1 cellular context compared by ENCODE assay signal in the genomic region with DNA sequence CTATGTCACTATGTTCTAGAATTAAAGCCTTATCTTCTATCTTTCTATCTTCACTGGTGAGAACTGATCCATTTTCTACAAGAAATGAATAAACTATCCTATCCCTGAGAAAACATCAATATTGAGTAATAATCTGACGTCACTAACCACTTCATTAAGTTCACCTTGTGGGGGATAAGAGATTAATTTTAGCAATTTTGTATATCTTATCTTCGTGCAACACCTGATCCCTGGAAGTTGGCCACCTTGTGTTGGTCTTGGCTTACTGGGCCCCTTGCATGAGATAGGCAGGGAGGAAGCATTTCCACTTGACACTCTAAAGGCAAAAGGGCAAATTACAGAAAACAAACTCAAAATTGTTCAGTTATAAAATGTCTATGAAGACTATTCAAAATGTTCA.
TF ChIP-seq lines count a peak whose summit lies in the region.

No MANE protein-coding gene starts in this region.

TF ChIP-seq in WTC11, 78 proteins besides CTCF, POLR2A, EP300 and RAD21:
- TF ChIP-seq, protein P1, sequence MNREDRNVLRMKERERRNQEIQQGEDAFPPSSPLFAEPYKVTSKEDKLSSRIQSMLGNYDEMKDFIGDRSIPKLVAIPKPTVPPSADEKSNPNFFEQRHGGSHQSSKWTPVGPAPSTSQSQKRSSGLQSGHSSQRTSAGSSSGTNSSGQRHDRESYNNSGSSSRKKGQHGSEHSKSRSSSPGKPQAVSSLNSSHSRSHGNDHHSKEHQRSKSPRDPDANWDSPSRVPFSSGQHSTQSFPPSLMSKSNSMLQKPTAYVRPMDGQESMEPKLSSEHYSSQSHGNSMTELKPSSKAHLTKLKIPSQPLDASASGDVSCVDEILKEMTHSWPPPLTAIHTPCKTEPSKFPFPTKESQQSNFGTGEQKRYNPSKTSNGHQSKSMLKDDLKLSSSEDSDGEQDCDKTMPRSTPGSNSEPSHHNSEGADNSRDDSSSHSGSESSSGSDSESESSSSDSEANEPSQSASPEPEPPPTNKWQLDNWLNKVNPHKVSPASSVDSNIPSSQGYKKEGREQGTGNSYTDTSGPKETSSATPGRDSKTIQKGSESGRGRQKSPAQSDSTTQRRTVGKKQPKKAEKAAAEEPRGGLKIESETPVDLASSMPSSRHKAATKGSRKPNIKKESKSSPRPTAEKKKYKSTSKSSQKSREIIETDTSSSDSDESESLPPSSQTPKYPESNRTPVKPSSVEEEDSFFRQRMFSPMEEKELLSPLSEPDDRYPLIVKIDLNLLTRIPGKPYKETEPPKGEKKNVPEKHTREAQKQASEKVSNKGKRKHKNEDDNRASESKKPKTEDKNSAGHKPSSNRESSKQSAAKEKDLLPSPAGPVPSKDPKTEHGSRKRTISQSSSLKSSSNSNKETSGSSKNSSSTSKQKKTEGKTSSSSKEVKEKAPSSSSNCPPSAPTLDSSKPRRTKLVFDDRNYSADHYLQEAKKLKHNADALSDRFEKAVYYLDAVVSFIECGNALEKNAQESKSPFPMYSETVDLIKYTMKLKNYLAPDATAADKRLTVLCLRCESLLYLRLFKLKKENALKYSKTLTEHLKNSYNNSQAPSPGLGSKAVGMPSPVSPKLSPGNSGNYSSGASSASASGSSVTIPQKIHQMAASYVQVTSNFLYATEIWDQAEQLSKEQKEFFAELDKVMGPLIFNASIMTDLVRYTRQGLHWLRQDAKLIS (CRISPR knock-in tag; IDR thresholded peaks at IDR 0.05; ENCODE audit: borderline replicate concordance): no peak
- TF ChIP-seq ZNF232 (CRISPR knock-in tag; IDR thresholded peaks at IDR 0.05): no peak
- TF ChIP-seq AR (CRISPR knock-in tag; IDR thresholded peaks at IDR 0.05): no peak
- TF ChIP-seq SMAD3 (CRISPR knock-in tag; IDR thresholded peaks at IDR 0.05; ENCODE audit: borderline replicate concordance): no peak
- no peak for TF ChIP-seq ZNF121 (CRISPR knock-in tag; IDR thresholded peaks at IDR 0.05)
- no peak for TF ChIP-seq E2F5 (CRISPR knock-in tag; IDR thresholded peaks at IDR 0.05)
- TF ChIP-seq ZNF263 (CRISPR knock-in tag; IDR thresholded peaks at IDR 0.05; ENCODE audit: low read depth): no peak
- TF ChIP-seq ZNF396 (CRISPR knock-in tag; IDR thresholded peaks at IDR 0.05; ENCODE audit: borderline replicate concordance): no peak
- TF ChIP-seq, protein P2, sequence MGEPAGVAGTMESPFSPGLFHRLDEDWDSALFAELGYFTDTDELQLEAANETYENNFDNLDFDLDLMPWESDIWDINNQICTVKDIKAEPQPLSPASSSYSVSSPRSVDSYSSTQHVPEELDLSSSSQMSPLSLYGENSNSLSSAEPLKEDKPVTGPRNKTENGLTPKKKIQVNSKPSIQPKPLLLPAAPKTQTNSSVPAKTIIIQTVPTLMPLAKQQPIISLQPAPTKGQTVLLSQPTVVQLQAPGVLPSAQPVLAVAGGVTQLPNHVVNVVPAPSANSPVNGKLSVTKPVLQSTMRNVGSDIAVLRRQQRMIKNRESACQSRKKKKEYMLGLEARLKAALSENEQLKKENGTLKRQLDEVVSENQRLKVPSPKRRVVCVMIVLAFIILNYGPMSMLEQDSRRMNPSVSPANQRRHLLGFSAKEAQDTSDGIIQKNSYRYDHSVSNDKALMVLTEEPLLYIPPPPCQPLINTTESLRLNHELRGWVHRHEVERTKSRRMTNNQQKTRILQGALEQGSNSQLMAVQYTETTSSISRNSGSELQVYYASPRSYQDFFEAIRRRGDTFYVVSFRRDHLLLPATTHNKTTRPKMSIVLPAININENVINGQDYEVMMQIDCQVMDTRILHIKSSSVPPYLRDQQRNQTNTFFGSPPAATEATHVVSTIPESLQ (CRISPR knock-in tag; IDR thresholded peaks at IDR 0.05): no peak
